ENCODE assay signal across 10 cellular contexts in genomic region chr4:15182600-15183222, GRCh38.
DNase-seq lines count a peak whose midpoint lies in the region; ATAC-seq lines count a peak whose summit lies in the region.
"Had no signal": no experiment of that assay in that cellular context is flagged by ENCODE, and none has a peak within 500 bp of the region (broad histone marks: within the 10 kb centered on the region; RNA-seq: fewer than 3 reads in every experiment).

No MANE protein-coding gene starts in this region.

- no peak overlapping the region for H3K4me3 Mint-ChIP-seq in T-helper 2 cell treated with Interferon-gamma antibody and Interleukin-4, amounts not matched to agents 5 μg/mL and 100 μg/mL, for 36 hours

- no peak overlapping the region for H2AFZ ChIP-seq in GM23248

- no peak overlapping the region for H3K4me2 ChIP-seq in GM23248 (ENCODE audit: unreplicated experiment)

- H3K27ac ChIP-seq in GM23248: no peak overlapping the region
- H3K27ac ChIP-seq: HL-60 had no signal

- no peaks in the 10 kb centered on the region for H3K79me2 ChIP-seq in GM23248 (ENCODE audit: insufficient read depth)

- no peaks in the 10 kb centered on the region for H3K27me3 Mint-ChIP-seq in T-helper 2 cell treated with Interferon-gamma antibody and Interleukin-4, amounts not matched to agents 5 μg/mL and 100 μg/mL, for 36 hours (ENCODE audit: low read depth)

- H3K4me3 ChIP-seq in GM23248: no peak overlapping the region

- no peaks in the 10 kb centered on the region for H3K9me2 ChIP-seq in GM23248 (ENCODE audit: insufficient read depth)

- DNase-seq in GM23248 (peak; percentile 46), iris pigment epithelial cell (ENCODE audit: low read depth) (peak; percentile 91), COLO829 (ENCODE audit: low spot score) (no peak)
- DNase-seq in T-helper 2 cell treated with Interferon-gamma antibody and Interleukin-4, amounts not matched to agents 5 μg/mL and 100 μg/mL, for 36 hours (ENCODE audit: low spot score): peak; percentile 16
- DNase-seq: SHP77 treated with DMSO at 0.1 percent for 48 hours had no signal

- 58 to 59% methylated on average over 3 of the region's 3 CpGs for WGBS in GM23248 (ENCODE audit: low coverage in 1 of 2, low lambda C conversion rate in 2 of 2, missing lambda C conversion rate in 2 of 2), 2 experiments

- no peaks in the 10 kb centered on the region for H3K36me3 ChIP-seq in GM23248 (ENCODE audit: low read depth)

- H3K9me3 ChIP-seq in GM23248 (ENCODE audit: low read depth): no peaks in the 10 kb centered on the region

- peaks cover 6% of the 10 kb centered on the region for H3K4me1 Mint-ChIP-seq in T-helper 2 cell treated with Interferon-gamma antibody and Interleukin-4, amounts not matched to agents 5 μg/mL and 100 μg/mL, for 36 hours (ENCODE audit: low read depth)

- H3K27ac Mint-ChIP-seq in T-helper 2 cell treated with Interferon-gamma antibody and Interleukin-4, amounts not matched to agents 5 μg/mL and 100 μg/mL, for 36 hours: no peak overlapping the region

- H3K27me3 ChIP-seq in GM23248 (replicated peaks; ENCODE audit: insufficient read depth): no peaks in the 10 kb centered on the region

- no peaks in the 10 kb centered on the region for H3K36me3 Mint-ChIP-seq in T-helper 2 cell treated with Interferon-gamma antibody and Interleukin-4, amounts not matched to agents 5 μg/mL and 100 μg/mL, for 36 hours (ENCODE audit: low read depth)

- peaks cover 4% of the 10 kb centered on the region; the same call in 1 of the 2 replicates for H3F3A ChIP-seq in GM23248 (ENCODE audit: insufficient read depth)

- H3K9ac ChIP-seq in GM23248: no peak overlapping the region

- H3K9me3 Mint-ChIP-seq in T-helper 2 cell treated with Interferon-gamma antibody and Interleukin-4, amounts not matched to agents 5 μg/mL and 100 μg/mL, for 36 hours: no peaks in the 10 kb centered on the region

- in situ Hi-C loops in GM23248 (cut with MboI): no loop called here

- H3K4me1 ChIP-seq in GM23248 (ENCODE audit: insufficient read depth): peaks cover 18% of the 10 kb centered on the region

- ATAC-seq in GM18511 (IDR thresholded peaks at IDR 0.05; ENCODE audit: unreplicated experiment): peak; percentile 93
- no peak for ATAC-seq in HG02571 (IDR thresholded peaks at IDR 0.05; ENCODE audit: unreplicated experiment)
- ATAC-seq in HG03460 (IDR thresholded peaks at IDR 0.05; ENCODE audit: unreplicated experiment): no peak
- no peak for ATAC-seq in HG03571 (IDR thresholded peaks at IDR 0.05; ENCODE audit: unreplicated experiment)

- H4K20me1 ChIP-seq in GM23248 (ENCODE audit: insufficient read depth): no peaks in the 10 kb centered on the region
